2 cellular contexts compared by ENCODE assay signal in the genomic region with DNA sequence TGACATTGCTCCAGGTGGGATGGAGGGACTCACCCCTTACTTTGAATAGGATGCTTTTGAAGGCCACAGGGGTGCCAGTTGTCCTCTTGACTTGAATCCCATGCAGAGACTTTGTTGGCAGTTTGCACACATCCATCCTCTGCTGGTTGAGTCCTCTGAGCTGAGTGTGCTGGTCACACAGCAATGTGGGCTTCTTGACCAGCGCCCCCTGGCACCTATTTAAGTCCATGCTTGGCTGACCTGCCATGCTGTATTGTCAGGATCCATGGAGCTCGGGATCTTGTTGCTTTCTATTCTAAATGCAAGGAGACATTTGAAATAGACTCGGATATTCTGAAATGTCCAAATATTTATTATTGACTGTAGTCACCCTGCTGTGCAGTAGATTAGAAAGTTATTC.
TF ChIP-seq lines count a peak whose summit lies in the region.

No MANE protein-coding gene starts in this region.

TF ChIP-seq in A549, 52 proteins besides CTCF, POLR2A, EP300 and RAD21:
- TF ChIP-seq KDM1A (IDR thresholded peaks at IDR 0.05; ENCODE audit: low read depth) = no peak
- TF ChIP-seq NFE2L2 (conservative IDR thresholded peaks at IDR 0.05; ENCODE audit: low read length) = no peak
- TF ChIP-seq TP53 (CRISPR knock-in tag; IDR thresholded peaks at IDR 0.05) = no peak
- no peak for TF ChIP-seq FOXS1 (CRISPR knock-in tag; IDR thresholded peaks at IDR 0.05)
- no peak for TF ChIP-seq RFX5 (IDR thresholded peaks at IDR 0.05)
- TF ChIP-seq MAX (IDR thresholded peaks at IDR 0.05) = no peak
- no peak for TF ChIP-seq RNF2 (IDR thresholded peaks at IDR 0.05; ENCODE audit: borderline replicate concordance, low read depth)
- TF ChIP-seq ZFP36 (IDR thresholded peaks at IDR 0.05; ENCODE audit: borderline replicate concordance, partially characterized antibody) = no peak
- TF ChIP-seq ELK1 (IDR thresholded peaks at IDR 0.05; ENCODE audit: low read depth, low read length) = no peak
- TF ChIP-seq HOXB13 (CRISPR knock-in tag; IDR thresholded peaks at IDR 0.05; ENCODE audit: low read depth) = no peak

TF ChIP-seq in IMR-90, 13 proteins besides CTCF, POLR2A, EP300 and RAD21:
- no peak for TF ChIP-seq ELK1 (IDR thresholded peaks at IDR 0.05; ENCODE audit: borderline replicate concordance, low read depth, low read length)
- no peak for TF ChIP-seq CHD1 (IDR thresholded peaks at IDR 0.05; ENCODE audit: low read depth, low read length)
- TF ChIP-seq MAZ (IDR thresholded peaks at IDR 0.05; ENCODE audit: borderline replicate concordance, low read depth, low read length) = no peak
- no peak for TF ChIP-seq MAFK (IDR thresholded peaks at IDR 0.05; ENCODE audit: low read depth, low read length)
- no peak for TF ChIP-seq SMC3 (IDR thresholded peaks at IDR 0.05; ENCODE audit: low read depth, low read length)
- TF ChIP-seq MXI1 (IDR thresholded peaks at IDR 0.05; ENCODE audit: borderline replicate concordance, low read depth, low read length) = no peak
- TF ChIP-seq NFE2L2 (IDR thresholded peaks at IDR 0.05; ENCODE audit: low read depth, low read length) = no peak
- TF ChIP-seq RFX5 (IDR thresholded peaks at IDR 0.05; ENCODE audit: low read depth, low read length) = no peak
- no peak for TF ChIP-seq BHLHE40 (IDR thresholded peaks at IDR 0.05; ENCODE audit: low read depth, low read length)
- no peak for TF ChIP-seq USF2 (IDR thresholded peaks at IDR 0.05; ENCODE audit: low read depth, low read length)
- TF ChIP-seq CEBPB (IDR thresholded peaks at IDR 0.05; ENCODE audit: low read depth, low read length) = no peak
- no peak for TF ChIP-seq RCOR1 (IDR thresholded peaks at IDR 0.05; ENCODE audit: insufficient replicate concordance, low read length)
- TF ChIP-seq FOS (IDR thresholded peaks at IDR 0.05; ENCODE audit: low read depth, low read length) = no peak
TF ChIP-seq in IMR-90: peak in this region for 0.
